ENCODE assay signal across 23 cellular contexts in genomic region chr17:63429766-63430165, GRCh38. TPM values are rescaled to one million over a fixed set of nuclear protein-coding genes. Genes with fewer than 3 reads are reported as not detected.
DNase-seq lines count a peak whose midpoint lies in the region; ATAC-seq, FAIRE-seq and TF ChIP-seq lines count a peak whose summit lies in the region.
"Had no signal": no experiment of that assay in that cellular context is flagged by ENCODE, and none has a peak within 500 bp of the region (broad histone marks: within the 10 kb centered on the region; RNA-seq: fewer than 3 reads in every experiment).

No MANE protein-coding gene starts in this region.

- no peak for ATAC-seq in A549
- ATAC-seq in GM21367 (IDR thresholded peaks at IDR 0.05; ENCODE audit: unreplicated experiment): no peak
- ATAC-seq: GM23338 had no signal

- H3K4me1 ChIP-seq in A549: peaks cover 35% of the 10 kb centered on the region
- peaks cover 0 to 20% (median 17%) of the 10 kb centered on the region in 4 donors for H3K4me1 ChIP-seq in sigmoid colon

- POLR2A ChIA-PET in A549 (lab: Yijun Ruan, JAX): no interaction called here

- intact Hi-C loops in sigmoid colon (cut with DNase I): loop anchor here (5.0 kb wide), 1 partner anchor 48 kb away; the partner anchor contains the start of gene ACE

- no peak overlapping the region for H3K4me3 ChIP-seq in A549
- no peak overlapping the region for H3K4me3 ChIP-seq in sigmoid colon
- H3K4me3 ChIP-seq: BLaER1, GM23338 had no signal

- no peaks in the 10 kb centered on the region for H3K9me3 ChIP-seq in A549
- no peaks in the 10 kb centered on the region for H3K9me3 ChIP-seq in sigmoid colon
- H3K9me3 ChIP-seq: BLaER1 had no signal

- 93% methylated on average over 7 of the region's 7 CpGs for WGBS in A549 (ENCODE audit: missing lambda C conversion rate)
- 96% methylated on average over 7 of the region's 7 CpGs for WGBS in sigmoid colon, 2 donors

- no peak overlapping the region for H3K27ac ChIP-seq in A549
- peak overlapping the region; percentile 54 for H3K27ac ChIP-seq in C4-2B
- H3K27ac ChIP-seq in VCaP: peak overlapping the region; percentile 88
- H3K27ac ChIP-seq in sigmoid colon: no peak overlapping the region
- H3K27ac ChIP-seq: BLaER1 had no signal

- no peak for TF ChIP-seq RAD21 in A549 (conservative IDR thresholded peaks at IDR 0.05 in 1 of 2, IDR thresholded peaks at IDR 0.05 in 1 of 2)

- TF ChIP-seq CTCF in A549 (IDR thresholded peaks at IDR 0.05): no peak
- TF ChIP-seq CTCF in C4-2B (conservative IDR thresholded peaks at IDR 0.05): no peak
- no peak for TF ChIP-seq CTCF in VCaP (conservative IDR thresholded peaks at IDR 0.05)
- no peak for TF ChIP-seq CTCF in sigmoid colon (IDR thresholded peaks at IDR 0.05)

- H3K4me2 ChIP-seq in A549: no peak overlapping the region
- H3K4me2 ChIP-seq: BLaER1, GM23338 had no signal

- no peak for FAIRE-seq in A549 (lab: Jason Lieb, UNC)
- FAIRE-seq: GM18507, RCC 7860 had no signal

- H3K27me3 ChIP-seq in sigmoid colon: no peaks in the 10 kb centered on the region
- H3K27me3 ChIP-seq: BLaER1 had no signal

- DNase-seq in A549 (ENCODE audit: low read depth in 1 of 2, low spot score in 1 of 2) (no peak), sigmoid colon (peak; percentile 41), NCI-H1694 treated with DMSO at 0.1 percent for 48 hours (lab: John Stamatoyannopoulos, UW) (no peak), DMS53 treated with DMSO at 0.1 percent for 48 hours (lab: John Stamatoyannopoulos, UW; ENCODE audit: unreplicated experiment) (no peak)
- DNase-seq: ACHN, GDM1, HCEC 1CT, KG1, NCI-H1105, NCI-H2081, NCI-H2171 treated with DMSO at 0.1 percent for 48 hours, NCI-H446, NCI-H526 treated with DMSO at 0.1 percent for 48 hours, OCI-M1, Right ventricle myocardium superior had no signal

- H3K36me3 ChIP-seq in sigmoid colon: no peaks in the 10 kb centered on the region
- H3K36me3 ChIP-seq: BLaER1 had no signal

- CTCF ChIA-PET in A549 (lab: Yijun Ruan, JAX): interaction anchor here (1.6 to 22.0 kb wide), 7 partner anchors 14 to 758 kb away, joined by 3 to 364 read pairs (median 38); partner anchors contain the start of genes ACE and CYB561

- TF ChIP-seq POLR2A in A549 (IDR thresholded peaks at IDR 0.05; ENCODE audit: low read length) (no peak), sigmoid colon (IDR thresholded peaks at IDR 0.05) (no peak)

- TF ChIP-seq EP300 in A549 (IDR thresholded peaks at IDR 0.05) (no peak), sigmoid colon (IDR thresholded peaks at IDR 0.05) (no peak)

TF ChIP-seq in A549, 52 proteins besides CTCF, POLR2A, EP300 and RAD21:
- peak; percentile 30 for TF ChIP-seq MAFK (IDR thresholded peaks at IDR 0.05; ENCODE audit: partially characterized antibody)
- TF ChIP-seq, protein P1, sequence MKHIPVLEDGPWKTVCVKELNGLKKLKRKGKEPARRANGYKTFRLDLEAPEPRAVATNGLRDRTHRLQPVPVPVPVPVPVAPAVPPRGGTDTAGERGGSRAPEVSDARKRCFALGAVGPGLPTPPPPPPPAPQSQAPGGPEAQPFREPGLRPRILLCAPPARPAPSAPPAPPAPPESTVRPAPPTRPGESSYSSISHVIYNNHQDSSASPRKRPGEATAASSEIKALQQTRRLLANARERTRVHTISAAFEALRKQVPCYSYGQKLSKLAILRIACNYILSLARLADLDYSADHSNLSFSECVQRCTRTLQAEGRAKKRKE (CRISPR knock-in tag; IDR thresholded peaks at IDR 0.05; ENCODE audit: low read depth): no peak

RNA-seq across cellular contexts. Expression of gene CYB561, which starts 16.3 kb away (rescaled TPM):
- polyA plus RNA-seq in A549 (2011; rRNA removed) (16.6 and 19.7 TPM in 2 replicates), A549 (2017; fragmentation: RNase III; extraction: RNeasy Plus Mini Kit Qiagen cat#74134 plus additional on column Dnase treatment) (26.8 to 29.8 TPM (median 27.2 TPM) in 3 replicates), sigmoid colon (10 to 100 TPM in 2 of 3 donors, 1 to 10 TPM in 1; 9.0 to 59.2 (median 10.2) TPM)
- 23.2 and 33.5 TPM in 2 replicates for polyA plus RNA-seq in A549 (2012; cell fraction: cytosol; rRNA removed)
- polyA plus RNA-seq in A549 (2012; cell fraction: nucleus; rRNA removed): 43.4 and 61.5 TPM in 2 replicates
- 29.3 and 38.2 TPM in 2 replicates for polyA minus RNA-seq in A549 (2011; rRNA and poly(A)+ RNA removed)
- 10 to 100 TPM in 3 of 4 donors, 1 to 10 TPM in 1; 6.3 to 16.4 (median 12.9) TPM for total RNA-seq in sigmoid colon

RNA-seq across cellular contexts. Expression of gene ACE, which starts 47.1 kb away (rescaled TPM):
- 0.22 and 0.38 TPM in 2 replicates for polyA plus RNA-seq in A549 (2011; rRNA removed)
- polyA plus RNA-seq in A549 (2012; cell fraction: cytosol; rRNA removed): 0.26 and 0.45 TPM in 2 replicates
- 0.81 and 1.6 TPM in 2 replicates for polyA plus RNA-seq in A549 (2012; cell fraction: nucleus; rRNA removed)
- 0.31 to 0.52 TPM (median 0.32 TPM) in 3 replicates for polyA plus RNA-seq in A549 (2017; fragmentation: RNase III; extraction: RNeasy Plus Mini Kit Qiagen cat#74134 plus additional on column Dnase treatment)
- polyA minus RNA-seq in A549 (2011; rRNA and poly(A)+ RNA removed): 1.4 and 1.9 TPM in 2 replicates
- total RNA-seq in sigmoid colon: 10 to 100 TPM in 1 of 4 donors, 1 to 10 TPM in 3; 1.4 to 24.9 (median 2.8) TPM
- 1 to 10 TPM; 2.4 to 9.8 (median 2.5) TPM for polyA plus RNA-seq in sigmoid colon
- total RNA-seq: HT1080 had no signal

Comparison
In these comparisons a context has a peak if more than half of its experiments do, and no peak if none do; other contexts are left out.
1. H3K27ac ChIP-seq: peak in C4-2B (single experiment) and VCaP (single experiment); none in A549 (0 of 2) and sigmoid colon (0 of 4).